Comparison of ENCODE assay signal across 8 cellular contexts in genomic region chr6:24721461-24722215, GRCh38. TPM values are rescaled to one million over a fixed set of nuclear protein-coding genes. Genes with fewer than 3 reads are reported as not detected.
DNase-seq lines count a peak whose midpoint lies in the region; ATAC-seq, FAIRE-seq and TF ChIP-seq lines count a peak whose summit lies in the region.

No MANE protein-coding gene starts in this region.

- CTCF ChIA-PET in AG04450 (lab: Charles Lee): interaction anchor here (0.6 to 1.5 kb wide), 2 partner anchors 290 to 349 kb away, joined by 4 to 9 read pairs; no protein-coding TSS in a partner anchor

- H3K9me3 ChIP-seq in AG04450 (ENCODE audit: control insufficient read depth, insufficient read depth, low read length): no peaks in the 10 kb centered on the region; the same call in 1 of the 2 replicates
- H3K9me3 ChIP-seq in iPS-20b (ENCODE audit: insufficient read depth, low read depth, low read length): no peaks in the 10 kb centered on the region

- TF ChIP-seq CTCF in AG04450 (IDR thresholded peaks at IDR 0.05; ENCODE audit: low read depth, low read length) (no peak), astrocyte of the spinal cord (IDR thresholded peaks at IDR 0.05; ENCODE audit: low read depth, low read length) (no peak)

- DNase-seq in AG04450 (ENCODE audit: low read depth, low spot score) (no peak), NCI-H2196 treated with DMSO at 0.1 percent for 48 hours (lab: John Stamatoyannopoulos, UW; ENCODE audit: unreplicated experiment) (peak; percentile 88), astrocyte of the spinal cord (ENCODE audit: low read depth, low spot score) (no peak), RCC 7860 (ENCODE audit: low spot score) (no peak)
- DNase-seq in stimulated activated naive CD4-positive, alpha-beta T cell treated with Interleukin-2 at 50 U/mL for 16 hours (lab: John Stamatoyannopoulos, UW): peak; percentile 95

- H3K36me3 ChIP-seq in iPS-20b (ENCODE audit: insufficient read depth, low read depth, low read length): peaks cover 28% of the 10 kb centered on the region

- in situ Hi-C loops in astrocyte of the spinal cord (cut with HindIII; ENCODE audit: low sequenced_read_pairs): no loop called here

- H3K9ac ChIP-seq in iPS-20b (ENCODE audit: low read depth, low read length): peak overlapping the region; percentile 100

- H3K4me3 ChIP-seq in AG04450 (ENCODE audit: low read depth, low read length) (peak overlapping the region; percentile 74), astrocyte of the spinal cord (ENCODE audit: low read depth, low read length) (peak overlapping the region; percentile 56), iPS-20b (ENCODE audit: low read length) (peak overlapping the region; percentile 77)

- H3K27ac ChIP-seq in AG04450 (ENCODE audit: low read depth, low read length) (peak overlapping the region; percentile 99), iPS-20b (ENCODE audit: low read length) (peak overlapping the region; percentile 98)

- ATAC-seq in GM18498 (IDR thresholded peaks at IDR 0.05; ENCODE audit: unreplicated experiment): peak; percentile 56
- ATAC-seq in HG02678 (IDR thresholded peaks at IDR 0.05; ENCODE audit: unreplicated experiment): peak; percentile 51

- FAIRE-seq in RCC 7860 (lab: Jason Lieb, UNC): no peak

- H3K27me3 ChIP-seq in AG04450 (ENCODE audit: control insufficient read depth, insufficient read depth, low read length) (no peaks in the 10 kb centered on the region), iPS-20b (ENCODE audit: insufficient read depth, low read length) (no peaks in the 10 kb centered on the region)

- H3K4me1 ChIP-seq in iPS-20b (ENCODE audit: insufficient read depth, low read length): peaks cover 7% of the 10 kb centered on the region; the same call in 1 of the 2 replicates

- POLR2A ChIA-PET in AG04450 (lab: Yijun Ruan, JAX): interaction anchor here (0.6 to 1.3 kb wide), 4 partner anchors 12 to 1439 kb away, joined by 3 to 14 read pairs (median 5); no protein-coding TSS in a partner anchor

RNA-seq across cellular contexts. Expression of gene C6orf62, which starts 2.7 kb away (rescaled TPM):
- 76.4 and 111 TPM in 2 replicates for polyA plus RNA-seq in AG04450 (2011; rRNA removed)
- polyA minus RNA-seq in AG04450 (2011; rRNA and poly(A)+ RNA removed): 71.2 and 96.7 TPM in 2 replicates

RNA-seq across cellular contexts. Expression of gene GMNN, which starts 53.1 kb away (rescaled TPM):
- polyA plus RNA-seq in AG04450 (2011; rRNA removed): 17.4 and 22.0 TPM in 2 replicates
- polyA minus RNA-seq in AG04450 (2011; rRNA and poly(A)+ RNA removed): 5.4 and 6.3 TPM in 2 replicates

RNA-seq across cellular contexts. Expression of gene ACOT13, which starts 54.8 kb away (rescaled TPM):
- polyA plus RNA-seq in AG04450 (2011; rRNA removed): 43.8 and 50.3 TPM in 2 replicates
- polyA minus RNA-seq in AG04450 (2011; rRNA and poly(A)+ RNA removed): 4.5 and 10.3 TPM in 2 replicates

RNA-seq across cellular contexts. Expression of gene TDP2, which starts 54.9 kb away (rescaled TPM):
- polyA plus RNA-seq in AG04450 (2011; rRNA removed): 36.3 and 46.6 TPM in 2 replicates
- 19.9 and 21.2 TPM in 2 replicates for polyA minus RNA-seq in AG04450 (2011; rRNA and poly(A)+ RNA removed)

Comparison
In these comparisons a context has a peak if more than half of its experiments do, and no peak if none do; other contexts are left out.
1. DNase-seq: peak in NCI-H2196 treated with DMSO at 0.1 percent for 48 hours (single experiment) and stimulated activated naive CD4-positive, alpha-beta T cell treated with Interleukin-2 at 50 U/mL for 16 hours (single experiment); none in AG04450 (single experiment), astrocyte of the spinal cord (single experiment) and RCC 7860 (single experiment).
2. Peak in every context shown above with its lines, with median percentiles within 50 percentile points of each other: H3K4me3 ChIP-seq.